In genomic region chr6:111865909-111866546, GRCh38 we compare ENCODE assay signal across 17 cellular contexts. TPM values are rescaled to one million over a fixed set of nuclear protein-coding genes. Genes with fewer than 3 reads are reported as not detected.
DNase-seq lines count a peak whose midpoint lies in the region; ATAC-seq lines count a peak whose summit lies in the region.
"Had no signal": no experiment of that assay in that cellular context is flagged by ENCODE, and none has a peak within 500 bp of the region (broad histone marks: within the 10 kb centered on the region; RNA-seq: fewer than 3 reads in every experiment).

No MANE protein-coding gene starts in this region.

- peak overlapping the region; percentile 37 for H3K4me2 ChIP-seq in Karpas-422 (ENCODE audit: low read depth, low read length, poor library complexity, severe bottlenecking)

- peak overlapping the region; percentile 73 for H3K4me3 Mint-ChIP-seq in activated CD4-positive, alpha-beta T cell treated with anti-CD3 and anti-CD28 coated beads, Interleukin-2, amount 10 ng/mL, durations not matched to agents 24 days and 14 days
- peak overlapping the region; percentile 98 for H3K4me3 Mint-ChIP-seq in activated naive CD8-positive, alpha-beta T cell treated with anti-CD3 and anti-CD28 coated beads, Interleukin-2, amount 50 U/mL, for 24 hours
- H3K4me3 Mint-ChIP-seq in naive thymus-derived CD8-positive, alpha-beta T cell, result peak overlapping the region in 9 of 10 donors; percentile 9 to 61 (median 40)

- H2AFZ ChIP-seq in Karpas-422 (ENCODE audit: low read length), result no peak overlapping the region

- H3K9me3 ChIP-seq in Karpas-422 (ENCODE audit: low read length), result no peaks in the 10 kb centered on the region
- no peaks in the 10 kb centered on the region for H3K9me3 ChIP-seq in right cardiac atrium (ENCODE audit: control insufficient read depth, low read length)
- H3K9me3 ChIP-seq: pancreas, right lobe of liver, testis had no signal

- H3K36me3 Mint-ChIP-seq in activated CD4-positive, alpha-beta T cell treated with anti-CD3 and anti-CD28 coated beads, Interleukin-2, amount 10 ng/mL, durations not matched to agents 24 days and 14 days (ENCODE audit: low read depth), result peaks cover 77% of the 10 kb centered on the region
- peaks cover 77% of the 10 kb centered on the region for H3K36me3 Mint-ChIP-seq in activated naive CD8-positive, alpha-beta T cell treated with anti-CD3 and anti-CD28 coated beads, Interleukin-2, amount 50 U/mL, for 24 hours (ENCODE audit: low read depth)
- peaks cover 0 to 10% (median 4%) of the 10 kb centered on the region in 3 donors for H3K36me3 Mint-ChIP-seq in naive thymus-derived CD8-positive, alpha-beta T cell

- H3K4me1 Mint-ChIP-seq in activated CD4-positive, alpha-beta T cell treated with anti-CD3 and anti-CD28 coated beads, Interleukin-2, amount 10 ng/mL, durations not matched to agents 24 days and 14 days, result peaks cover 84% of the 10 kb centered on the region
- H3K4me1 Mint-ChIP-seq in activated naive CD8-positive, alpha-beta T cell treated with anti-CD3 and anti-CD28 coated beads, Interleukin-2, amount 50 U/mL, for 24 hours, result peaks cover 96% of the 10 kb centered on the region
- peaks cover 66 to 100% (median 98%) of the 10 kb centered on the region in 4 donors for H3K4me1 Mint-ChIP-seq in naive thymus-derived CD8-positive, alpha-beta T cell

- peaks cover 100% of the 10 kb centered on the region for H3K79me2 ChIP-seq in Karpas-422 (ENCODE audit: low read length)

- H4K20me1 ChIP-seq in Karpas-422 (ENCODE audit: insufficient read depth, low read depth, low read length), result peaks cover 5% of the 10 kb centered on the region; the same call in 1 of the 2 replicates

- peak overlapping the region; percentile 93 for H3K27ac Mint-ChIP-seq in activated CD4-positive, alpha-beta T cell treated with anti-CD3 and anti-CD28 coated beads, Interleukin-2, amount 10 ng/mL, durations not matched to agents 24 days and 14 days
- peak overlapping the region; percentile 98 for H3K27ac Mint-ChIP-seq in activated naive CD8-positive, alpha-beta T cell treated with anti-CD3 and anti-CD28 coated beads, Interleukin-2, amount 50 U/mL, for 24 hours
- H3K27ac Mint-ChIP-seq in naive thymus-derived CD8-positive, alpha-beta T cell, result peak overlapping the region in 9 of 10 donors; percentile 9 to 85 (median 25)

- H3K9ac ChIP-seq in Karpas-422 (ENCODE audit: low read length), result no peak overlapping the region

- peak; percentile 47 for ATAC-seq in activated naive CD8-positive, alpha-beta T cell treated with anti-CD3 and anti-CD28 coated beads, Interleukin-2, amount 50 U/mL, for 24 hours
- no peak for ATAC-seq in naive thymus-derived CD8-positive, alpha-beta T cell
- ATAC-seq in right cardiac atrium, result no peak
- no peak for ATAC-seq in HG03565 (IDR thresholded peaks at IDR 0.05; ENCODE audit: unreplicated experiment)
- ATAC-seq: HepG2, pancreas, right lobe of liver had no signal

- POLR2A ChIA-PET in naive thymus-derived CD8-positive, alpha-beta T cell (lab: Charles Lee), result interaction anchor here (1.1 to 1.3 kb wide), 2 partner anchors 104 to 108 kb away, joined by 3 to 4 read pairs; no protein-coding TSS in a partner anchor

- H3K4me3 ChIP-seq in Karpas-422 (ENCODE audit: low read length) (no peak overlapping the region), right cardiac atrium (ENCODE audit: low read length) (no peak overlapping the region)
- H3K4me3 ChIP-seq: pancreas, right lobe of liver, testis had no signal

- no peaks in the 10 kb centered on the region for H3K9me3 Mint-ChIP-seq in activated CD4-positive, alpha-beta T cell treated with anti-CD3 and anti-CD28 coated beads, Interleukin-2, amount 10 ng/mL, durations not matched to agents 24 days and 14 days
- H3K9me3 Mint-ChIP-seq in activated naive CD8-positive, alpha-beta T cell treated with anti-CD3 and anti-CD28 coated beads, Interleukin-2, amount 50 U/mL, for 24 hours, result no peaks in the 10 kb centered on the region
- no peaks in the 10 kb centered on the region for H3K9me3 Mint-ChIP-seq in naive thymus-derived CD8-positive, alpha-beta T cell

- H3K27ac ChIP-seq in Karpas-422 (ENCODE audit: low read length), result peak overlapping the region; percentile 22; the same call in 1 of the 2 replicates
- H3K27ac ChIP-seq in right cardiac atrium (ENCODE audit: low read length), result no peak overlapping the region
- H3K27ac ChIP-seq: epithelial cell of prostate, pancreas, right lobe of liver, testis had no signal

- peaks cover 77% of the 10 kb centered on the region for H3K4me1 ChIP-seq in Karpas-422 (ENCODE audit: low read length)
- H3K4me1 ChIP-seq in right cardiac atrium (ENCODE audit: control insufficient read depth, insufficient read depth, low read length), result peaks cover 24% of the 10 kb centered on the region
- H3K4me1 ChIP-seq: pancreas, right lobe of liver had no signal

- H3K9me2 ChIP-seq in Karpas-422 (replicated peaks; ENCODE audit: insufficient read depth, low read length), result no peaks in the 10 kb centered on the region

- H3K27me3 ChIP-seq in Karpas-422 (ENCODE audit: low read length), result no peaks in the 10 kb centered on the region
- no peaks in the 10 kb centered on the region for H3K27me3 ChIP-seq in right cardiac atrium (ENCODE audit: control insufficient read depth, insufficient read depth)
- H3K27me3 ChIP-seq: pancreas, right lobe of liver, testis had no signal

- peak; percentile 57 for DNase-seq in activated CD4-positive, alpha-beta T cell treated with anti-CD3 and anti-CD28 coated beads, Interleukin-2, amount 10 ng/mL, durations not matched to agents 24 days and 14 days
- no peak for DNase-seq in activated CD4-positive, alpha-beta T cell treated with anti-CD3 and anti-CD28 coated beads for 1 hour
- DNase-seq in Karpas-422, result no peak
- no peak for DNase-seq in activated naive CD8-positive, alpha-beta T cell treated with anti-CD3 and anti-CD28 coated beads, Interleukin-2, amount 50 U/mL, for 24 hours
- no peak for DNase-seq in naive thymus-derived CD8-positive, alpha-beta T cell
- no peak for DNase-seq in right cardiac atrium
- no peak for DNase-seq in DMS114 treated with DMSO at 0.1 percent for 48 hours (lab: John Stamatoyannopoulos, UW; ENCODE audit: unreplicated experiment)
- DNase-seq: NCI-H1417; NCI-H510A treated with DMSO at 0.1 percent for 48 hours; pancreas; right lobe of liver; stimulated activated CD4-positive, alpha-beta T cell treated with anti-CD3 and anti-CD28 coated beads, Interleukin-15, amount 100 ng/mL, for 24 hours; testis had no signal

- intact Hi-C loops in activated CD4-positive, alpha-beta T cell treated with anti-CD3 and anti-CD28 coated beads, Interleukin-2, amount 10 ng/mL, durations not matched to agents 24 days and 14 days (cut with micrococcal nuclease), result no loop called here
- intact Hi-C loops in right cardiac atrium (cut with DNase I), result loop anchor here in 1 of 4 donors (10.0 kb wide), 1 partner anchor 131 kb away; no protein-coding TSS in a partner anchor

- H3K36me3 ChIP-seq in Karpas-422 (ENCODE audit: insufficient read depth, low read length), result no peaks in the 10 kb centered on the region
- H3K36me3 ChIP-seq: pancreas, right lobe of liver had no signal

- WGBS in right cardiac atrium, result 84% methylated on average over 8 of the region's 8 CpGs

- H3K27me3 Mint-ChIP-seq in activated CD4-positive, alpha-beta T cell treated with anti-CD3 and anti-CD28 coated beads, Interleukin-2, amount 10 ng/mL, durations not matched to agents 24 days and 14 days, result no peaks in the 10 kb centered on the region
- H3K27me3 Mint-ChIP-seq in activated naive CD8-positive, alpha-beta T cell treated with anti-CD3 and anti-CD28 coated beads, Interleukin-2, amount 50 U/mL, for 24 hours, result no peaks in the 10 kb centered on the region
- H3K27me3 Mint-ChIP-seq in naive thymus-derived CD8-positive, alpha-beta T cell, result no peaks in the 10 kb centered on the region

RNA-seq across cellular contexts. Expression of gene FYN, which starts 7.2 kb away (rescaled TPM):
- 331 and 341 TPM in 2 replicates for total RNA-seq in activated CD4-positive, alpha-beta T cell treated with anti-CD3 and anti-CD28 coated beads, Interleukin-2, amount 10 ng/mL, durations not matched to agents 24 days and 14 days
- total RNA-seq in Karpas-422 (2014; rRNA removed; shearing (Covaris generic); ENCODE audit: low replicate concordance), result 249 and 311 TPM in 2 replicates
- total RNA-seq in naive thymus-derived CD8-positive, alpha-beta T cell, result 100 to 1,000 TPM; 521 to 531 TPM
- 100 to 1,000 TPM; 159 to 317 (median 317) TPM for polyA plus RNA-seq in naive thymus-derived CD8-positive, alpha-beta T cell
- 10 to 100 TPM; 56.5 to 76.6 (median 73.5) TPM for total RNA-seq in right cardiac atrium
- 29.8 TPM for polyA plus RNA-seq in right cardiac atrium
- total RNA-seq: G401 had no signal

Comparison
In these comparisons a context has a peak if more than half of its experiments do, and no peak if none do; other contexts are left out.
1. H3K27ac Mint-ChIP-seq: peak in every context shown above with its lines; median percentile 98 in activated naive CD8-positive, alpha-beta T cell treated with anti-CD3 and anti-CD28 coated beads, Interleukin-2, amount 50 U/mL, for 24 hours; 93 in activated CD4-positive, alpha-beta T cell treated with anti-CD3 and anti-CD28 coated beads, Interleukin-2, amount 10 ng/mL, durations not matched to agents 24 days and 14 days; 25 in naive thymus-derived CD8-positive, alpha-beta T cell.
2. H3K4me3 Mint-ChIP-seq: peak in every context shown above with its lines; median percentile 98 in activated naive CD8-positive, alpha-beta T cell treated with anti-CD3 and anti-CD28 coated beads, Interleukin-2, amount 50 U/mL, for 24 hours; 73 in activated CD4-positive, alpha-beta T cell treated with anti-CD3 and anti-CD28 coated beads, Interleukin-2, amount 10 ng/mL, durations not matched to agents 24 days and 14 days; 40 in naive thymus-derived CD8-positive, alpha-beta T cell.